ENCODE assay signal across 1 cellular context in genomic region chr5:147504535-147504934, GRCh38.
TF ChIP-seq lines count a peak whose summit lies in the region.

No MANE protein-coding gene starts in this region.

TF ChIP-seq in WTC11, 78 proteins besides CTCF, POLR2A, EP300 and RAD21 (continued from another document):
- TF ChIP-seq ARID4B (CRISPR knock-in tag; IDR thresholded peaks at IDR 0.05; ENCODE audit: borderline replicate concordance) = no peak
- TF ChIP-seq OVOL2 (CRISPR knock-in tag; IDR thresholded peaks at IDR 0.05; ENCODE audit: borderline replicate concordance) = no peak
- no peak for TF ChIP-seq ZBTB21 (CRISPR knock-in tag; IDR thresholded peaks at IDR 0.05; ENCODE audit: borderline replicate concordance)
- TF ChIP-seq MLX (CRISPR knock-in tag; IDR thresholded peaks at IDR 0.05) = no peak
- TF ChIP-seq ERG (CRISPR knock-in tag; IDR thresholded peaks at IDR 0.05) = no peak
- TF ChIP-seq ZNF232 (CRISPR knock-in tag; IDR thresholded peaks at IDR 0.05) = no peak
